Comparison of ENCODE assay signal across 9 cellular contexts in the genomic region with DNA sequence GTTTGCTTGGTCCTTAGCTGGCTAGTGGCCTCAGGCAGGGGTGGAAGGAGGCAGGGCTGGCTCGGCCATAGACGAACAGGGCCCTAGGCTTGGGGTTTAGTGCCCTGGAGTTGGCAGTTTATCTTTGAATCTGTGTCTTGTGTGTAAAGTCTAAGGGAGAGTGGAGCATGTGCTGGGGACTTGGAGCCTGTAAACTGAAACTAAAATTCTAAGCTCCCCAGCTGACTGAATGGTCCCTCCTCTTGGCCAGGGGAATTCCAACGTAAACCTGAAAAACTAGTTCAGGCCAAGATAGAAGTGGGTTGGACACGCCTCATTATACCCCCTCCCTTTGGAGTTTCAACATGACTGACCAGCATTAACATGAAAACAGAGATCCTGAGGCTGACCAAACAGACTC. TPM values are rescaled to one million over a fixed set of nuclear protein-coding genes. Genes with fewer than 3 reads are reported as not detected.
DNase-seq lines count a peak whose midpoint lies in the region; ATAC-seq and FAIRE-seq lines count a peak whose summit lies in the region.
"Had no signal": no experiment of that assay in that cellular context is flagged by ENCODE, and none has a peak within 500 bp of the region (broad histone marks: within the 10 kb centered on the region; RNA-seq: fewer than 3 reads in every experiment).

No MANE protein-coding gene starts in this region.

- peak overlapping the region; percentile 59 for H3K9ac ChIP-seq in iPS-18a (ENCODE audit: low read length)

- intact Hi-C loops in head of caudate nucleus (cut with DNase I) = no loop called here

- H3K36me3 ChIP-seq in iPS-18a (ENCODE audit: control insufficient read depth, low read depth, low read length) = no peaks in the 10 kb centered on the region

- H3K27me3 ChIP-seq in iPS-18a (ENCODE audit: control insufficient read depth, insufficient read depth, low read length) = no peaks in the 10 kb centered on the region

- H3K9me3 ChIP-seq in iPS-18a (ENCODE audit: control insufficient read depth, low read depth, low read length) = peaks cover 3% of the 10 kb centered on the region

- peaks cover 20% of the 10 kb centered on the region for H3K4me1 ChIP-seq in iPS-18a (ENCODE audit: control insufficient read depth, low read depth, low read length)

- DNase-seq in NCI-H748 (lab: John Stamatoyannopoulos, UW; ENCODE audit: unreplicated experiment) (peak; percentile 60), NCI-H1436 (lab: John Stamatoyannopoulos, UW) (no peak), head of caudate nucleus (no peak), frontal cortex (ENCODE audit: low spot score in 2 of 2) (no peak)
- no peak for DNase-seq in stimulated activated CD4-positive, alpha-beta T cell treated with anti-CD3 and anti-CD28 coated beads, Interleukin-15, amount 100 ng/mL, for 24 hours

- no peak for FAIRE-seq in frontal cortex (lab: Jason Lieb, UNC)

- peak overlapping the region; percentile 93 for H3K27ac ChIP-seq in iPS-18a (ENCODE audit: low read length)

- peak; percentile 85 for ATAC-seq in GM18508 (IDR thresholded peaks at IDR 0.05; ENCODE audit: insufficient read depth, unreplicated experiment)
- peak; percentile 88 for ATAC-seq in HG02588 (IDR thresholded peaks at IDR 0.05; ENCODE audit: unreplicated experiment)

- H3K4me3 ChIP-seq in iPS-18a (ENCODE audit: low read length) = peak overlapping the region; percentile 43

RNA-seq across cellular contexts. Expression of gene GPR78, which starts 46.1 kb away (rescaled TPM):
- under 0.01 TPM for total RNA-seq in frontal cortex
- total RNA-seq: HT1080 had no signal

RNA-seq across cellular contexts. Expression of gene CPZ, which starts 58.4 kb away (rescaled TPM):
- 2.9 TPM for total RNA-seq in frontal cortex
- total RNA-seq: HT1080 had no signal
